23 cellular contexts compared by ENCODE assay signal in genomic region chr2:149152597-149152996, GRCh38.
DNase-seq lines count a peak whose midpoint lies in the region; TF ChIP-seq lines count a peak whose summit lies in the region.
"Had no signal": no experiment of that assay in that cellular context is flagged by ENCODE, and none has a peak within 500 bp of the region (broad histone marks: within the 10 kb centered on the region; RNA-seq: fewer than 3 reads in every experiment).

No MANE protein-coding gene starts in this region.

- no peak overlapping the region for H3K4ac ChIP-seq in mesenchymal stem cell (ENCODE audit: low read depth in 1 of 2, low read length in 2 of 2)

- H3K9me3 ChIP-seq in BLaER1 treated with 17β-estradiol and CSF1 and Interleukin-3, amounts not matched to agents 10 nM and 100 nM (replicated peaks in 1 of 11) = no peaks in the 10 kb centered on the region
- H3K9me3 ChIP-seq in mesenchymal stem cell (ENCODE audit: control insufficient read depth, low read length) = no peaks in the 10 kb centered on the region
- H3K9me3 ChIP-seq: right atrium auricular region, SJCRH30, vagina had no signal

- H4K20me1 ChIP-seq in BLaER1 treated with 17β-estradiol and CSF1 and Interleukin-3, amounts not matched to agents 10 nM and 100 nM = peaks cover 0 to 8% (median 0%) of the 10 kb centered on the region in 11 experiments; a peak in 2 of 22 replicates

- H2AFZ ChIP-seq in mesenchymal stem cell (ENCODE audit: low read depth, low read length) = no peak overlapping the region

- no peak overlapping the region for H2AK5ac ChIP-seq in mesenchymal stem cell (ENCODE audit: low read length, severe bottlenecking)

- H3K4me1 Mint-ChIP-seq in chondrocyte (ENCODE audit: low read depth) = no peaks in the 10 kb centered on the region
- H3K4me1 Mint-ChIP-seq: activated CD4-positive, alpha-beta memory T cell treated with anti-CD3 and anti-CD28 coated beads, Interleukin-2, amount 10 ng/mL, durations not matched to agents 7 days and 5 days; CD4-positive, alpha-beta memory T cell had no signal

- DNase-seq in LHCN-M2 (ENCODE audit: low read depth) = peak; percentile 67
- DNase-seq in SIG-M5 (lab: John Stamatoyannopoulos, UW) = peak; percentile 83
- DNase-seq in mesenchymal stem cell = peak; percentile 4
- DNase-seq in chondrocyte (ENCODE audit: low spot score) = no peak
- no peak for DNase-seq in NCI-H2081 (lab: John Stamatoyannopoulos, UW)
- DNase-seq in epidermal melanocyte (ENCODE audit: insufficient read length, low spot score) = no peak
- no peak for DNase-seq in cerebellar nuclear complex (lab: John Stamatoyannopoulos, UW)
- DNase-seq: activated CD4-positive, alpha-beta memory T cell treated with anti-CD3 and anti-CD28 coated beads, Interleukin-2, amount 10 ng/mL, durations not matched to agents 7 days and 5 days; activated gamma-delta T cell treated with Interleukin-2 at 50 U/mL for 16 hours; activated T-cell treated with anti-CD3 and anti-CD28 coated beads for 4 hours; amniotic stem cell; CD4-positive, alpha-beta memory T cell; DMS153; foreskin keratinocyte; H9; NCI-H524; OCI-M1; SJCRH30; stimulated activated CD4-positive, alpha-beta T cell treated with anti-CD3 and anti-CD28 coated beads, Interleukin-12 subunit alpha, Interleukin-12 subunit beta, amount 100 ng/mL, for 4 hours had no signal

- H3K4me3 Mint-ChIP-seq in chondrocyte (ENCODE audit: unreplicated experiment) = no peak overlapping the region
- H3K4me3 Mint-ChIP-seq: activated CD4-positive, alpha-beta memory T cell treated with anti-CD3 and anti-CD28 coated beads, Interleukin-2, amount 10 ng/mL, durations not matched to agents 7 days and 5 days; CD4-positive, alpha-beta memory T cell; H9; T-helper 2 cell treated with Interferon-gamma antibody and Interleukin-4, amounts not matched to agents 5 μg/mL and 100 μg/mL, for 36 hours had no signal

- H3K27ac Mint-ChIP-seq in chondrocyte (ENCODE audit: unreplicated experiment) = no peak overlapping the region
- H3K27ac Mint-ChIP-seq: activated CD4-positive, alpha-beta memory T cell treated with anti-CD3 and anti-CD28 coated beads, Interleukin-2, amount 10 ng/mL, durations not matched to agents 7 days and 5 days; H9; T-helper 2 cell treated with Interferon-gamma antibody and Interleukin-4, amounts not matched to agents 5 μg/mL and 100 μg/mL, for 36 hours had no signal

- peaks cover 0 to 67% (median 8%) of the 10 kb centered on the region in 11 experiments; a peak in 10 of 22 replicates for H3K27me3 ChIP-seq in BLaER1 treated with 17β-estradiol and CSF1 and Interleukin-3, amounts not matched to agents 10 nM and 100 nM
- H3K27me3 ChIP-seq in mesenchymal stem cell (ENCODE audit: control insufficient read depth in 1 of 2, insufficient read depth in 1 of 2, low read length in 2 of 2) = peaks cover 0 to 6% of the 10 kb centered on the region in 2 experiments
- H3K27me3 ChIP-seq: foreskin keratinocyte, right atrium auricular region, vagina had no signal

- no peak overlapping the region for H2BK120ac ChIP-seq in mesenchymal stem cell (ENCODE audit: low read depth, low read length)

- H3K23ac ChIP-seq in mesenchymal stem cell (ENCODE audit: low read length in 2 of 2) = no peak overlapping the region

- H4K91ac ChIP-seq in mesenchymal stem cell (ENCODE audit: low read length) = no peak overlapping the region

- TF ChIP-seq CTCF in chondrocyte (IDR thresholded peaks at IDR 0.05) = no peak

- H2BK12ac ChIP-seq in mesenchymal stem cell (ENCODE audit: low read length in 2 of 2) = no peak overlapping the region

- peak overlapping the region in 10 of 11 experiments; percentile 24 to 87 (median 80); a peak in 20 of 22 replicates for H3K27ac ChIP-seq in BLaER1 treated with 17β-estradiol and CSF1 and Interleukin-3, amounts not matched to agents 10 nM and 100 nM
- no peak overlapping the region for H3K27ac ChIP-seq in mesenchymal stem cell (ENCODE audit: low read length, poor library complexity, severe bottlenecking)
- H3K27ac ChIP-seq: foreskin keratinocyte, right atrium auricular region, SJCRH30, vagina had no signal

- no peaks in the 10 kb centered on the region for H3K36me3 ChIP-seq in BLaER1 treated with 17β-estradiol and CSF1 and Interleukin-3, amounts not matched to agents 10 nM and 100 nM
- no peaks in the 10 kb centered on the region for H3K36me3 ChIP-seq in mesenchymal stem cell (ENCODE audit: control insufficient read depth in 1 of 2, insufficient read depth in 2 of 2, low read depth in 1 of 2, low read length in 2 of 2)
- H3K36me3 ChIP-seq: right atrium auricular region, SJCRH30, vagina had no signal

- no peak overlapping the region for H3K14ac ChIP-seq in mesenchymal stem cell (ENCODE audit: low read length in 2 of 2)

- no peak overlapping the region for H4K8ac ChIP-seq in mesenchymal stem cell (ENCODE audit: low read length)

- peak overlapping the region in 9 of 11 experiments; percentile 15 to 65 (median 47); a peak in 13 of 22 replicates for H3K9ac ChIP-seq in BLaER1 treated with 17β-estradiol and CSF1 and Interleukin-3, amounts not matched to agents 10 nM and 100 nM
- H3K9ac ChIP-seq in mesenchymal stem cell (ENCODE audit: low read length) = no peak overlapping the region

- no peak overlapping the region for H2BK15ac ChIP-seq in mesenchymal stem cell (ENCODE audit: low read depth, poor library complexity, severe bottlenecking)

- H3K27me3 Mint-ChIP-seq in chondrocyte (ENCODE audit: low read depth) = no peaks in the 10 kb centered on the region

- H3K4me3 ChIP-seq in BLaER1 treated with 17β-estradiol and CSF1 and Interleukin-3, amounts not matched to agents 10 nM and 100 nM = peak overlapping the region in 2 of 10 experiments; percentile 10 to 28; a peak in 1 of 20 replicates
- H3K4me3 ChIP-seq in mesenchymal stem cell (ENCODE audit: insufficient read depth in 1 of 2, low read depth in 1 of 2, low read length in 2 of 2) = no peak overlapping the region
- H3K4me3 ChIP-seq: right atrium auricular region, SJCRH30, vagina had no signal

- H3K18ac ChIP-seq in mesenchymal stem cell (ENCODE audit: low read depth in 1 of 2, low read length in 2 of 2) = no peak overlapping the region

- no peak overlapping the region for H2BK5ac ChIP-seq in mesenchymal stem cell (ENCODE audit: low read depth, low read length, poor library complexity, severe bottlenecking)

- H3K9me3 Mint-ChIP-seq in chondrocyte (ENCODE audit: low read depth) = no peaks in the 10 kb centered on the region
- H3K9me3 Mint-ChIP-seq: activated CD4-positive, alpha-beta memory T cell treated with anti-CD3 and anti-CD28 coated beads, Interleukin-2, amount 10 ng/mL, durations not matched to agents 7 days and 5 days; CD4-positive, alpha-beta memory T cell; H9; T-helper 2 cell treated with Interferon-gamma antibody and Interleukin-4, amounts not matched to agents 5 μg/mL and 100 μg/mL, for 36 hours had no signal

- peak overlapping the region; percentile 51 to 91 (median 80) for H3K4me2 ChIP-seq in BLaER1 treated with 17β-estradiol and CSF1 and Interleukin-3, amounts not matched to agents 10 nM and 100 nM
- H3K4me2 ChIP-seq in mesenchymal stem cell (ENCODE audit: low read length, poor library complexity, severe bottlenecking) = no peak overlapping the region

- no peaks in the 10 kb centered on the region for H3K79me1 ChIP-seq in mesenchymal stem cell (replicated peaks; ENCODE audit: low read length, poor library complexity, severe bottlenecking)

- no peaks in the 10 kb centered on the region for H3K36me3 Mint-ChIP-seq in chondrocyte (ENCODE audit: low read depth)
- H3K36me3 Mint-ChIP-seq: CD4-positive, alpha-beta memory T cell had no signal

- H3K4me1 ChIP-seq in BLaER1 treated with 17β-estradiol and CSF1 and Interleukin-3, amounts not matched to agents 10 nM and 100 nM = peaks cover 17 to 50% (median 46%) of the 10 kb centered on the region in 10 experiments
- no peaks in the 10 kb centered on the region for H3K4me1 ChIP-seq in mesenchymal stem cell (ENCODE audit: control insufficient read depth, insufficient read depth, low read depth, low read length)
- H3K4me1 ChIP-seq: foreskin keratinocyte, right atrium auricular region, SJCRH30, vagina had no signal

Comparison
In these comparisons a context has a peak if more than half of its experiments do, and no peak if none do; other contexts are left out.
1. DNase-seq: peak in LHCN-M2 (single experiment), SIG-M5 (single experiment) and mesenchymal stem cell (single experiment); none in chondrocyte (single experiment), NCI-H2081 (0 of 2), epidermal melanocyte (single experiment) and cerebellar nuclear complex (0 of 2).